ENCODE assay signal across 1 cellular context in the genomic region with DNA sequence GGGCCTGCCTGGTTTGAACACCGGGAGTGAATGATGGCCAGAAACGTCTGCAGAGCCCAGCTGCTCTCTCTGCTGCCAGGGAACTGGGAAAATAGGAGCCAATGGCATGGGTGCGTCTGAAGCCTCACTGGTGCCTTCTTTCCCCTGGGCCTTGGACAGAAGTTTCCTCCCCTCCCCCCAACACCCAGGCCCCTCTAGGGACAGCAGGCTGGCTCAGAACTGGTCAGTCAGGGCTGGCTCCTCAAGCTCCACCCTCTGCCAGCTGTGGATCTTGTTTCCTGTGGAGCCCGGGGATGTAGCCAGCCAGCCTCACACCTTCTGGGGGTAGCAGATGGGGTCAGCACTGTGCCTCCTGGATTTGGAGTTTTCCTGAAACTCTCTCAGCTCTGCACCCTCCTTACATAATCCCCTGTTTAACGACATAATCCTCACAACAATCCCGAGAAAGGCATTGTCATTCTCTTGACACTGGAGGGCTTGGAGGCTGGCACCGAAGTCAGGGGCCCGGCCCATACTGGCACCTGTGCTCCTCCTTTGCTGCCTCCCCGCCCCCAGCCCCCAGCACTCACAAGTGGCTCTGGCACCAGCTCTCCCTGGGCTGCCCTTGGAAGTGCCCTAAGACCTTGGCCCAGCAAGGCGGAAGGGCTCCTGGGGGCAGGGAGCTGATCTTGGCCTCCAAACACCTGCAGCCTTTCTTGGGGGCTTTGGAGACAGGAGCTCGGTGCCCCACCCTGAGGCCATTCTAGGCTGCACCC.
TF ChIP-seq lines count a peak whose summit lies in the region.

No MANE protein-coding gene starts in this region.

TF ChIP-seq in IMR-90, 13 proteins besides CTCF, POLR2A, EP300 and RAD21 (continued from another document):
- no peak for TF ChIP-seq MXI1 (IDR thresholded peaks at IDR 0.05; ENCODE audit: borderline replicate concordance, low read depth, low read length)
- no peak for TF ChIP-seq ELK1 (IDR thresholded peaks at IDR 0.05; ENCODE audit: borderline replicate concordance, low read depth, low read length)
- no peak for TF ChIP-seq USF2 (IDR thresholded peaks at IDR 0.05; ENCODE audit: low read depth, low read length)
- no peak for TF ChIP-seq SMC3 (IDR thresholded peaks at IDR 0.05; ENCODE audit: low read depth, low read length)
- TF ChIP-seq CEBPB (IDR thresholded peaks at IDR 0.05; ENCODE audit: low read depth, low read length): no peak
- no peak for TF ChIP-seq MAFK (IDR thresholded peaks at IDR 0.05; ENCODE audit: low read depth, low read length)
- no peak for TF ChIP-seq BHLHE40 (IDR thresholded peaks at IDR 0.05; ENCODE audit: low read depth, low read length)
- TF ChIP-seq CHD1 (IDR thresholded peaks at IDR 0.05; ENCODE audit: low read depth, low read length): no peak
- no peak for TF ChIP-seq MAZ (IDR thresholded peaks at IDR 0.05; ENCODE audit: borderline replicate concordance, low read depth, low read length)
- no peak for TF ChIP-seq NFE2L2 (IDR thresholded peaks at IDR 0.05; ENCODE audit: low read depth, low read length)
